25 cellular contexts compared by ENCODE assay signal in genomic region chr4:1061372-1061700, GRCh38. TPM values are rescaled to one million over a fixed set of nuclear protein-coding genes. Genes with fewer than 3 reads are reported as not detected.
"Had no signal": no experiment of that assay in that cellular context is flagged by ENCODE, and none has a peak within 500 bp of the region (broad histone marks: within the 10 kb centered on the region; RNA-seq: fewer than 3 reads in every experiment).

No MANE protein-coding gene starts in this region.

- H3K36me3 ChIP-seq: brain microvascular endothelial cell, cardiac muscle cell had no signal

- H3K9ac ChIP-seq: SK-N-SH had no signal

- DNase-seq: activated CD4-positive, alpha-beta memory T cell treated with anti-CD3 and anti-CD28 coated beads, Interleukin-2, amount 10 ng/mL, durations not matched to agents 7 days and 5 days; activated CD4-positive, alpha-beta T cell treated with anti-CD3 and anti-CD28 coated beads for 36 hours; activated CD4-positive, alpha-beta T cell treated with anti-CD3 and anti-CD28 coated beads, Interleukin-2, amount 50 U/mL, for 1 hour; activated gamma-delta T cell treated with Interleukin-2 at 50 U/mL for 16 hours; activated naive CD4-positive, alpha-beta T cell treated with anti-CD3 and anti-CD28 coated beads, Interleukin-2, amount 10 ng/mL, durations not matched to agents 7 days and 5 days; activated naive CD8-positive, alpha-beta T cell treated with anti-CD3 and anti-CD28 coated beads for 36 hours; activated T-cell treated with anti-CD3 and anti-CD28 coated beads, Interleukin-2, amount 50 U/mL, for 4 hours; brain microvascular endothelial cell; IMR-90; Kasumi-1; KBM-7; NCI-H1105 treated with DMSO at 0.1 percent for 48 hours; NCI-H146; NCI-H1930; NCI-H2107; NCI-H345; NCI-H510A; NCI-H526 treated with DMSO at 0.1 percent for 48 hours; NCI-H82; SK-N-SH; T-helper 1 cell had no signal

- H3K4me2 ChIP-seq: SK-N-SH had no signal

- H3K27ac ChIP-seq: brain microvascular endothelial cell, cardiac muscle cell, VCaP had no signal

- H3K9me3 ChIP-seq: SK-N-SH had no signal

- H3K4me3 ChIP-seq: cardiac muscle cell had no signal

RNA-seq across cellular contexts. Expression of gene RNF212, which starts 52.0 kb away (rescaled TPM):
- total RNA-seq: OCI-LY7, RPMI7951 had no signal
